8 cellular contexts compared by ENCODE assay signal in the genomic region with DNA sequence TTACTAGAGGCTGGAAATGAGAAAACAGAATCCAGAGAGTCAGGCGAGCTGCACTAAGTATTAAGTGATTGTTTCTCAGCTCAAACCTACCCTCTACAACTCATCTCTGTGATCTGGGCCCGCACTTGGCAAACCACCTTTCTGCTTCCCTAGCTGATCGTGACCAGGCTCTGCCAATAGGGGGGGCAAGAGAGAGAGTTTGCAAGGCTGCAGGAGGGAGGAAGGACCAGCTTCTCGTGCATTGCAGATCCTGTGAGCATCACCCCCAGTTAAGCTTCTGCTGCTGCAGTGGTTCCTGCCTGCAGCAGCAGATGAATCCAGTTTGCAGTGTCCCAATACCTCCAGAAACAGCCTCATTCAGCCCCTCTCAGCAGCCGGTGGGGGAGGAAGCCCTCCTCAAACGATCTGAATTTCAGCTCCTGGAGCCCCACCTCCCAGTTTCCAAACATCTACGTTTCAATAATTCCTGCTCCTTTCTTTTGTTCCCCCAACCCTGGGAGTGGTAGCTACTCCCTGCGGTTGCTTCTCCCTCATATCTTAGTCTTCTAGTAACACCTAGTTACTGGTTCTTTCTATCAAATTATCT. TPM values are rescaled to one million over a fixed set of nuclear protein-coding genes. Genes with fewer than 3 reads are reported as not detected.
DNase-seq lines count a peak whose midpoint lies in the region; ATAC-seq and TF ChIP-seq lines count a peak whose summit lies in the region.

No MANE protein-coding gene starts in this region.

- TF ChIP-seq CTCF in 22Rv1 (IDR thresholded peaks at IDR 0.05) (peak; percentile 90), GM12873 (IDR thresholded peaks at IDR 0.05; ENCODE audit: insufficient read depth, low read depth, low read length, missing control alignments) (peak; percentile 96), cardiac fibroblast (IDR thresholded peaks at IDR 0.05; ENCODE audit: low read depth, low read length) (peak; percentile 96)

- no peak overlapping the region for H3K27ac ChIP-seq in 22Rv1

- peak; percentile 41 for DNase-seq in NCI-H2171 treated with DMSO at 0.1 percent for 48 hours (lab: John Stamatoyannopoulos, UW)
- peak; percentile 79 to 83 for DNase-seq in cardiac fibroblast (ENCODE audit: low read depth in 2 of 2)
- peak; percentile 54 to 87 for DNase-seq in left colon
- peak; percentile 57 to 66 (median 66) for DNase-seq in stimulated activated CD4-positive, alpha-beta T cell treated with anti-CD3 and anti-CD28 coated beads, TNF-alpha, amount 100 ng/mL, for 1 hour (ENCODE audit: low read depth in 3 of 3, low spot score in 1 of 3)

- ATAC-seq in activated CD4-positive, CD25-positive, alpha-beta regulatory T cell treated with anti-CD3 and anti-CD28 coated beads, Interleukin-2, amount 50 U/mL, for 24 hours, result peak; percentile 85 to 94
- peak; percentile 87 for ATAC-seq in left colon
- no peak for ATAC-seq in HG03457 (IDR thresholded peaks at IDR 0.05; ENCODE audit: unreplicated experiment)

- H3K4me3 ChIP-seq in cardiac fibroblast (replicated peaks in 1 of 2; ENCODE audit: low read depth in 2 of 2, low read length in 2 of 2), result no peak overlapping the region

- intact Hi-C loops in left colon (cut with DNase I, micrococcal nuclease), result loop anchor here in 1 of 2 donors (5.0 kb wide), 1 partner anchor 87 kb away; no protein-coding TSS in a partner anchor

RNA-seq across cellular contexts. Expression of a gene that starts 20.0 kb away (rescaled TPM):
- total RNA-seq in left colon, result 10 to 100 TPM; 16.5 to 17.3 TPM

RNA-seq across cellular contexts. Expression of a gene that starts 20.3 kb away (rescaled TPM):
- 1 to 10 TPM in 1 of 2 donors, under 1 TPM in 1; 0.95 to 1.6 TPM for total RNA-seq in left colon

RNA-seq across cellular contexts. Expression of a gene that starts 22.3 kb away (rescaled TPM):
- 1 to 10 TPM; 6.5 to 7.7 TPM for total RNA-seq in left colon

RNA-seq across cellular contexts. Expression of a gene that starts 28.3 kb away (rescaled TPM):
- 100 to 1,000 TPM; 480 to 631 TPM for total RNA-seq in left colon

RNA-seq across cellular contexts. Expression of a gene that starts 40.7 kb away (rescaled TPM):
- total RNA-seq in left colon, result 10 to 100 TPM; 19.8 to 23.3 TPM
